In genomic region chr9:124209279-124209678, GRCh38 we compare ENCODE assay signal across 19 cellular contexts. TPM values are rescaled to one million over a fixed set of nuclear protein-coding genes. Genes with fewer than 3 reads are reported as not detected.
DNase-seq lines count a peak whose midpoint lies in the region; ATAC-seq, FAIRE-seq and TF ChIP-seq lines count a peak whose summit lies in the region.
"Had no signal": no experiment of that assay in that cellular context is flagged by ENCODE, and none has a peak within 500 bp of the region (broad histone marks: within the 10 kb centered on the region; RNA-seq: fewer than 3 reads in every experiment).

No MANE protein-coding gene starts in this region.

- ATAC-seq in GM23338 (peak; percentile 98), gastrocnemius medialis (no peak)
- ATAC-seq in activated T-helper 17 cell treated with anti-CD3 and anti-CD28 coated beads, Interleukin-2, amount 50 U/mL, for 72 hours (replicated peaks), result no peak

- H3K9me3 ChIP-seq in CD8-positive, alpha-beta memory T cell (ENCODE audit: low read length), result no peaks in the 10 kb centered on the region
- H3K9me3 ChIP-seq in gastrocnemius medialis, result no peaks in the 10 kb centered on the region
- H3K9me3 ChIP-seq: colonic mucosa, ovary had no signal

- no peak overlapping the region for H3K4me3 ChIP-seq in CD8-positive, alpha-beta memory T cell (ENCODE audit: low read length)
- H3K4me3 ChIP-seq in GM23338 (no peak overlapping the region), gastrocnemius medialis (no peak overlapping the region)
- H3K4me3 ChIP-seq: colonic mucosa, ovary, skin epidermis had no signal

- H3K36me3 Mint-ChIP-seq in CD8-positive, alpha-beta memory T cell, result no peaks in the 10 kb centered on the region
- no peaks in the 10 kb centered on the region for H3K36me3 Mint-ChIP-seq in GM23338 (ENCODE audit: low read depth)
- no peaks in the 10 kb centered on the region for H3K36me3 Mint-ChIP-seq in activated T-helper 17 cell treated with anti-CD3 and anti-CD28 coated beads, Interleukin-2, amount 50 U/mL, for 72 hours (ENCODE audit: low read depth)
- H3K36me3 Mint-ChIP-seq in endothelial cell (ENCODE audit: low read depth, unreplicated experiment), result no peaks in the 10 kb centered on the region
- H3K36me3 Mint-ChIP-seq: T-cell had no signal

- DNase-seq in CD8-positive, alpha-beta memory T cell, result no peak
- DNase-seq in GM23338 (ENCODE audit: low spot score) (peak; percentile 83), islet precursor cell (peak; percentile 68), mucosa of gallbladder (ENCODE audit: low spot score) (no peak), RCC 7860 (ENCODE audit: low spot score) (no peak), gastrocnemius medialis (no peak), endothelial cell (ENCODE audit: low spot score) (no peak)
- DNase-seq: amygdala, colonic mucosa, erythroblast, head of caudate nucleus, NCI-H1694 treated with DMSO at 0.1 percent for 48 hours, NCI-H524 treated with DMSO at 0.1 percent for 48 hours, ovary, T-cell, trophoblast cell had no signal

- no peak for FAIRE-seq in RCC 7860 (lab: Jason Lieb, UNC)

- H3K4me1 ChIP-seq in CD8-positive, alpha-beta memory T cell (ENCODE audit: insufficient read depth, low read length), result peaks cover 22% of the 10 kb centered on the region
- H3K4me1 ChIP-seq in GM23338 (ENCODE audit: insufficient read depth) (no peaks in the 10 kb centered on the region; the same call in 1 of the 2 replicates), gastrocnemius medialis (no peaks in the 10 kb centered on the region)
- H3K4me1 ChIP-seq: colonic mucosa had no signal

- intact Hi-C loops in gastrocnemius medialis (cut with DNase I; ENCODE audit: low total_unique reads), result no loop called here

- TF ChIP-seq CTCF in GM23338 (conservative IDR thresholded peaks at IDR 0.05; ENCODE audit: low read depth in 2 of 2) (peak in 1 of 2 experiments; percentile 26; a peak in 2 of 4 replicates), gastrocnemius medialis (IDR thresholded peaks at IDR 0.05 in 4 of 5, conservative IDR thresholded peaks at IDR 0.05 in 1 of 5) (no peak), endothelial cell (IDR thresholded peaks at IDR 0.05; ENCODE audit: unreplicated experiment) (no peak)

- no peaks in the 10 kb centered on the region for H3K36me3 ChIP-seq in CD8-positive, alpha-beta memory T cell (ENCODE audit: insufficient read depth, low read length)
- H3K36me3 ChIP-seq in GM23338 (ENCODE audit: insufficient read depth) (no peaks in the 10 kb centered on the region), gastrocnemius medialis (no peaks in the 10 kb centered on the region)
- H3K36me3 ChIP-seq: colonic mucosa, ovary had no signal

- peaks cover 50 to 71% (median 55%) of the 10 kb centered on the region in 3 donors for H3K4me1 Mint-ChIP-seq in CD8-positive, alpha-beta memory T cell
- H3K4me1 Mint-ChIP-seq in GM23338, result peaks cover 4% of the 10 kb centered on the region; the same call in 2 of the 3 replicates
- H3K4me1 Mint-ChIP-seq in activated T-helper 17 cell treated with anti-CD3 and anti-CD28 coated beads, Interleukin-2, amount 50 U/mL, for 72 hours, result peaks cover 34% of the 10 kb centered on the region
- peaks cover 10% of the 10 kb centered on the region for H3K4me1 Mint-ChIP-seq in endothelial cell (ENCODE audit: unreplicated experiment)

- no peak overlapping the region for H3K27ac ChIP-seq in CD8-positive, alpha-beta memory T cell (ENCODE audit: low read depth, low read length)
- H3K27ac ChIP-seq in GM23338 (ENCODE audit: low read depth) (no peak overlapping the region), gastrocnemius medialis (no peak overlapping the region)
- H3K27ac ChIP-seq: colonic mucosa, ovary had no signal

- CTCF ChIA-PET in CD8-positive, alpha-beta memory T cell (lab: Charles Lee), result no interaction called here

- no peaks in the 10 kb centered on the region for H3K9me2 ChIP-seq in GM23338 (ENCODE audit: insufficient read depth)

- H3K27me3 Mint-ChIP-seq in CD8-positive, alpha-beta memory T cell, result no peaks in the 10 kb centered on the region
- peaks cover 2% of the 10 kb centered on the region for H3K27me3 Mint-ChIP-seq in GM23338 (ENCODE audit: insufficient read depth, low read depth, poor library complexity)
- H3K27me3 Mint-ChIP-seq in activated T-helper 17 cell treated with anti-CD3 and anti-CD28 coated beads, Interleukin-2, amount 50 U/mL, for 72 hours, result no peaks in the 10 kb centered on the region
- H3K27me3 Mint-ChIP-seq in endothelial cell (ENCODE audit: unreplicated experiment), result peaks cover 6% of the 10 kb centered on the region
- H3K27me3 Mint-ChIP-seq: T-cell had no signal

- POLR2A ChIA-PET in CD8-positive, alpha-beta memory T cell (lab: Charles Lee), result no interaction called here

- H3K9me3 Mint-ChIP-seq in CD8-positive, alpha-beta memory T cell, result no peaks in the 10 kb centered on the region
- peaks cover 3% of the 10 kb centered on the region; the same call in 2 of the 3 replicates for H3K9me3 Mint-ChIP-seq in GM23338
- H3K9me3 Mint-ChIP-seq in activated T-helper 17 cell treated with anti-CD3 and anti-CD28 coated beads, Interleukin-2, amount 50 U/mL, for 72 hours, result peaks cover 8% of the 10 kb centered on the region
- H3K9me3 Mint-ChIP-seq in endothelial cell (ENCODE audit: unreplicated experiment), result no peaks in the 10 kb centered on the region
- H3K9me3 Mint-ChIP-seq: T-cell had no signal

- peak overlapping the region; percentile 83; the same call in 1 of the 2 replicates for H2AFZ ChIP-seq in GM23338

- H3K4me3 Mint-ChIP-seq in CD8-positive, alpha-beta memory T cell, result peak overlapping the region in 6 of 7 donors; percentile 17 to 64 (median 46)
- H3K4me3 Mint-ChIP-seq in GM23338, result no peak overlapping the region
- peak overlapping the region; percentile 28 for H3K4me3 Mint-ChIP-seq in activated T-helper 17 cell treated with anti-CD3 and anti-CD28 coated beads, Interleukin-2, amount 50 U/mL, for 72 hours
- H3K4me3 Mint-ChIP-seq in endothelial cell (ENCODE audit: unreplicated experiment), result no peak overlapping the region
- H3K4me3 Mint-ChIP-seq: activated CD4-positive, alpha-beta T cell treated with anti-CD3 and anti-CD28 coated beads for 36 hours had no signal

- no peaks in the 10 kb centered on the region for H3K27me3 ChIP-seq in CD8-positive, alpha-beta memory T cell (ENCODE audit: insufficient read depth, low read length, poor library complexity, severe bottlenecking)
- H3K27me3 ChIP-seq in GM23338 (ENCODE audit: insufficient read depth) (no peaks in the 10 kb centered on the region), gastrocnemius medialis (no peaks in the 10 kb centered on the region)
- H3K27me3 ChIP-seq: colonic mucosa, ovary had no signal

- in situ Hi-C loops in gastrocnemius medialis (cut with MboI; ENCODE audit: low sequenced_read_pairs in 4 of 4), result no loop called here

- no peaks in the 10 kb centered on the region for H4K20me1 ChIP-seq in GM23338 (replicated peaks; ENCODE audit: insufficient read depth)

- no peaks in the 10 kb centered on the region for H3K79me2 ChIP-seq in GM23338 (replicated peaks; ENCODE audit: insufficient read depth)

- H3K27ac Mint-ChIP-seq in CD8-positive, alpha-beta memory T cell, result peak overlapping the region in 5 of 8 donors; percentile 17 to 66 (median 39)
- H3K27ac Mint-ChIP-seq in GM23338, result no peak overlapping the region
- peak overlapping the region; percentile 11 for H3K27ac Mint-ChIP-seq in activated T-helper 17 cell treated with anti-CD3 and anti-CD28 coated beads, Interleukin-2, amount 50 U/mL, for 72 hours
- no peak overlapping the region for H3K27ac Mint-ChIP-seq in endothelial cell (ENCODE audit: unreplicated experiment)

- no peak overlapping the region for H3K4me2 ChIP-seq in GM23338

- H3F3A ChIP-seq in GM23338 (replicated peaks; ENCODE audit: low read depth), result no peaks in the 10 kb centered on the region

- TF ChIP-seq POLR2A in gastrocnemius medialis (IDR thresholded peaks at IDR 0.05), result no peak

TF ChIP-seq in GM23338, 12 proteins besides CTCF, POLR2A, EP300 and RAD21:
- TF ChIP-seq ETS1 (IDR thresholded peaks at IDR 0.05), result no peak
- TF ChIP-seq POLR2AphosphoS5 (IDR thresholded peaks at IDR 0.05; ENCODE audit: low read depth), result no peak
- no peak for TF ChIP-seq ZNF114 (CRISPR knock-in tag; IDR thresholded peaks at IDR 0.05)

RNA-seq across cellular contexts. Expression of gene NEK6, which starts 48.5 kb away (rescaled TPM):
- total RNA-seq in CD8-positive, alpha-beta memory T cell, result 10 to 100 TPM; 63.0 to 66.0 TPM
- polyA plus RNA-seq in CD8-positive, alpha-beta memory T cell, result 9.5 TPM
- total RNA-seq in GM23338 (2014; rRNA removed; shearing (Covaris generic)), result 10.4 and 11.2 TPM in 2 replicates
- 6.5 and 8.1 TPM in 2 replicates for polyA plus RNA-seq in GM23338 (2016; fragmentation: Nextera tagmentation; extraction: Ambion mirVana)
- 1 to 10 TPM; 6.8 to 7.6 TPM for total RNA-seq in activated T-helper 17 cell treated with anti-CD3 and anti-CD28 coated beads, Interleukin-2, amount 50 U/mL, for 72 hours
- total RNA-seq in mucosa of gallbladder, result 96.7 TPM
- 10 to 100 TPM in 1 of 4 donors, 1 to 10 TPM in 3; 2.3 to 10.1 (median 3.5) TPM for total RNA-seq in gastrocnemius medialis
- total RNA-seq in endothelial cell (ENCODE audit: unreplicated experiment), result 43.9 TPM

Comparison
In these comparisons a context has a peak if more than half of its experiments do, and no peak if none do; other contexts are left out.
1. DNase-seq: peak in GM23338 (single experiment) and islet precursor cell (single experiment); none in CD8-positive, alpha-beta memory T cell (0 of 5), mucosa of gallbladder (single experiment), RCC 7860 (single experiment), gastrocnemius medialis (0 of 2) and endothelial cell (single experiment).
2. H3K27ac Mint-ChIP-seq: peak in CD8-positive, alpha-beta memory T cell (5 of 8) and activated T-helper 17 cell treated with anti-CD3 and anti-CD28 coated beads, Interleukin-2, amount 50 U/mL, for 72 hours (single experiment); none in GM23338 (single experiment) and endothelial cell (single experiment).
3. H3K4me3 Mint-ChIP-seq: peak in CD8-positive, alpha-beta memory T cell (6 of 7) and activated T-helper 17 cell treated with anti-CD3 and anti-CD28 coated beads, Interleukin-2, amount 50 U/mL, for 72 hours (single experiment); none in GM23338 (single experiment) and endothelial cell (single experiment).